26 cellular contexts compared by ENCODE assay signal in genomic region chr22:44402196-44403111, GRCh38.
DNase-seq lines count a peak whose midpoint lies in the region; TF ChIP-seq lines count a peak whose summit lies in the region.
"Had no signal": no experiment of that assay in that cellular context is flagged by ENCODE, and none has a peak within 500 bp of the region (broad histone marks: within the 10 kb centered on the region; RNA-seq: fewer than 3 reads in every experiment).

No MANE protein-coding gene starts in this region.

- H3K36me3 ChIP-seq in right atrium auricular region: no peaks in the 10 kb centered on the region
- H3K36me3 ChIP-seq in neuronal stem cell (replicated peaks in 1 of 2; ENCODE audit: control insufficient read depth in 2 of 2, insufficient read depth in 2 of 2, low read length in 2 of 2): no peaks in the 10 kb centered on the region
- H3K36me3 ChIP-seq: HAP-1, thoracic aorta had no signal

- peak overlapping the region; percentile 6 for H2BK15ac ChIP-seq in neuronal stem cell (ENCODE audit: low read length)

- peak overlapping the region; percentile 10 for H3K14ac ChIP-seq in neuronal stem cell (ENCODE audit: low read length)

- peak overlapping the region; percentile 30 for H3K9ac ChIP-seq in neuronal stem cell (ENCODE audit: low read depth, low read length, poor library complexity)
- H3K9ac ChIP-seq: parathyroid adenoma had no signal

- H3K27me3 Mint-ChIP-seq in type B pancreatic cell: peaks cover 10% of the 10 kb centered on the region

- H3K18ac ChIP-seq in neuronal stem cell (ENCODE audit: low read length): peak overlapping the region; percentile 11

- H3K79me1 ChIP-seq in neuronal stem cell (ENCODE audit: low read depth, low read length): peaks cover 4% of the 10 kb centered on the region

- H3K27me3 ChIP-seq in right atrium auricular region: no peaks in the 10 kb centered on the region
- peaks cover 0 to 15% (median 0%) of the 10 kb centered on the region in 3 experiments for H3K27me3 ChIP-seq in neuronal stem cell (ENCODE audit: control insufficient read depth in 3 of 3, insufficient read depth in 3 of 3, low read depth in 1 of 3, low read length in 3 of 3)

- H2BK12ac ChIP-seq in neuronal stem cell (ENCODE audit: low read length): no peak overlapping the region

- no peak overlapping the region for H4K8ac ChIP-seq in neuronal stem cell (ENCODE audit: low read depth, low read length)

- DNase-seq in cardiac septum (ENCODE audit: low spot score) (peak; percentile 66), right atrium auricular region (ENCODE audit: low spot score) (no peak), coronary artery (ENCODE audit: low spot score) (peak; percentile 60), neuronal stem cell (ENCODE audit: low spot score) (no peak), type B pancreatic cell (ENCODE audit: extremely low spot score, unreplicated experiment) (peak; percentile 52), NCI-H187 treated with DMSO at 0.1 percent for 48 hours (lab: John Stamatoyannopoulos, UW) (no peak), glomerular visceral epithelial cell (ENCODE audit: extremely low spot score) (no peak), mucosa of gallbladder (ENCODE audit: low spot score) (no peak)
- DNase-seq: activated naive CD4-positive, alpha-beta T cell treated with anti-CD3 and anti-CD28 coated beads for 36 hours; activated T-cell treated with anti-CD3 and anti-CD28 coated beads, Interleukin-2, amount 50 U/mL, for 4 hours; C1 segment of cervical spinal cord; Calu3; central memory CD4-positive, alpha-beta T cell; mesendoderm; naive thymus-derived CD4-positive, alpha-beta T cell; NCI-H1436; NCI-H2107; NCI-H446 treated with DMSO at 0.1 percent for 48 hours; SHP77 treated with DMSO at 0.1 percent for 48 hours; stimulated activated CD4-positive, alpha-beta T cell treated with anti-CD3 and anti-CD28 coated beads, Interleukin-2, amount 100 ng/mL, for 24 hours had no signal

- no peak overlapping the region for H3K4me3 Mint-ChIP-seq in type B pancreatic cell
- H3K4me3 Mint-ChIP-seq: activated naive CD4-positive, alpha-beta T cell treated with anti-CD3 and anti-CD28 coated beads for 36 hours; activated T-cell treated with anti-CD3 and anti-CD28 coated beads, Interleukin-2, amount 50 U/mL, for 4 hours; naive thymus-derived CD4-positive, alpha-beta T cell had no signal

- no peak overlapping the region for H3K23ac ChIP-seq in neuronal stem cell (ENCODE audit: low read depth, low read length, poor library complexity)

- H3K9me3 Mint-ChIP-seq in type B pancreatic cell: no peaks in the 10 kb centered on the region
- H3K9me3 Mint-ChIP-seq: activated naive CD4-positive, alpha-beta T cell treated with anti-CD3 and anti-CD28 coated beads for 36 hours; activated T-cell treated with anti-CD3 and anti-CD28 coated beads, Interleukin-2, amount 50 U/mL, for 4 hours; naive thymus-derived CD4-positive, alpha-beta T cell had no signal

- H3K4me2 ChIP-seq in neuronal stem cell (ENCODE audit: insufficient read depth, low read length, poor library complexity, severe bottlenecking): no peak overlapping the region

- peak overlapping the region; percentile 30 for H2BK5ac ChIP-seq in neuronal stem cell (ENCODE audit: low read length)

- H4K91ac ChIP-seq in neuronal stem cell (ENCODE audit: low read depth, low read length, poor library complexity): no peak overlapping the region

- H3K36me3 Mint-ChIP-seq in type B pancreatic cell: no peaks in the 10 kb centered on the region
- H3K36me3 Mint-ChIP-seq: naive thymus-derived CD4-positive, alpha-beta T cell had no signal

- no peak overlapping the region for H3K27ac Mint-ChIP-seq in type B pancreatic cell
- H3K27ac Mint-ChIP-seq: activated naive CD4-positive, alpha-beta T cell treated with anti-CD3 and anti-CD28 coated beads for 36 hours; naive thymus-derived CD4-positive, alpha-beta T cell had no signal

- WGBS in neuronal stem cell (ENCODE audit: extremely low coverage in 2 of 2, insufficient read length in 2 of 2, insufficient replicate concordance in 1 of 2), 2 donors: no CpG with 5 or more reads among the region's 10 CpGs

- H2AK5ac ChIP-seq in neuronal stem cell (ENCODE audit: low read depth, low read length): peak overlapping the region; percentile 88

- no peak overlapping the region for H2AFZ ChIP-seq in neuronal stem cell (ENCODE audit: low read length)
- H2AFZ ChIP-seq: parathyroid adenoma had no signal

- TF ChIP-seq CTCF in right atrium auricular region (IDR thresholded peaks at IDR 0.05) (no peak), coronary artery (IDR thresholded peaks at IDR 0.05) (no peak), type B pancreatic cell (conservative IDR thresholded peaks at IDR 0.05) (no peak)

- no peak overlapping the region for H3K4me3 ChIP-seq in right atrium auricular region
- no peak overlapping the region for H3K4me3 ChIP-seq in coronary artery
- peak overlapping the region in 1 of 2 donors; percentile 16 for H3K4me3 ChIP-seq in neuronal stem cell (ENCODE audit: low read length in 2 of 2)
- H3K4me3 ChIP-seq: GM12878, HAP-1, skin epidermis, thoracic aorta had no signal

- peaks cover 10% of the 10 kb centered on the region for H3K4me1 Mint-ChIP-seq in type B pancreatic cell (ENCODE audit: unreplicated experiment)
- H3K4me1 Mint-ChIP-seq: naive thymus-derived CD4-positive, alpha-beta T cell had no signal

- H3K9me3 ChIP-seq in right atrium auricular region (no peaks in the 10 kb centered on the region), neuronal stem cell (replicated peaks in 1 of 2; ENCODE audit: control insufficient read depth in 2 of 2, insufficient read depth in 1 of 2, low read depth in 1 of 2, low read length in 2 of 2) (no peaks in the 10 kb centered on the region)
- H3K9me3 ChIP-seq: HAP-1, thoracic aorta had no signal

- no peak overlapping the region for H2BK120ac ChIP-seq in neuronal stem cell (ENCODE audit: low read depth, low read length)

- no peak overlapping the region for H3K4ac ChIP-seq in neuronal stem cell (ENCODE audit: low read length)

- H3K27ac ChIP-seq in right atrium auricular region (no peak overlapping the region), coronary artery (no peak overlapping the region), neuronal stem cell (replicated peaks; ENCODE audit: low read length) (no peak overlapping the region)
- H3K27ac ChIP-seq: epithelial cell of prostate, parathyroid adenoma, skin epidermis, thoracic aorta had no signal

- no peaks in the 10 kb centered on the region for H3K4me1 ChIP-seq in right atrium auricular region
- peaks cover 0 to 3% of the 10 kb centered on the region in 2 donors for H3K4me1 ChIP-seq in neuronal stem cell (ENCODE audit: control insufficient read depth in 2 of 2, insufficient read depth in 1 of 2, low read depth in 1 of 2, low read length in 2 of 2)
- H3K4me1 ChIP-seq: HAP-1, parathyroid adenoma had no signal

- intact Hi-C loops in cardiac septum (cut with DNase I): no loop called here

Comparison
In these comparisons a context has a peak if more than half of its experiments do, and no peak if none do; other contexts are left out.
1. DNase-seq: peak in cardiac septum (single experiment), coronary artery (single experiment) and type B pancreatic cell (single experiment); none in right atrium auricular region (single experiment), neuronal stem cell (single experiment), NCI-H187 treated with DMSO at 0.1 percent for 48 hours (single experiment), glomerular visceral epithelial cell (single experiment) and mucosa of gallbladder (single experiment).